8 cellular contexts compared by ENCODE assay signal in the genomic region with DNA sequence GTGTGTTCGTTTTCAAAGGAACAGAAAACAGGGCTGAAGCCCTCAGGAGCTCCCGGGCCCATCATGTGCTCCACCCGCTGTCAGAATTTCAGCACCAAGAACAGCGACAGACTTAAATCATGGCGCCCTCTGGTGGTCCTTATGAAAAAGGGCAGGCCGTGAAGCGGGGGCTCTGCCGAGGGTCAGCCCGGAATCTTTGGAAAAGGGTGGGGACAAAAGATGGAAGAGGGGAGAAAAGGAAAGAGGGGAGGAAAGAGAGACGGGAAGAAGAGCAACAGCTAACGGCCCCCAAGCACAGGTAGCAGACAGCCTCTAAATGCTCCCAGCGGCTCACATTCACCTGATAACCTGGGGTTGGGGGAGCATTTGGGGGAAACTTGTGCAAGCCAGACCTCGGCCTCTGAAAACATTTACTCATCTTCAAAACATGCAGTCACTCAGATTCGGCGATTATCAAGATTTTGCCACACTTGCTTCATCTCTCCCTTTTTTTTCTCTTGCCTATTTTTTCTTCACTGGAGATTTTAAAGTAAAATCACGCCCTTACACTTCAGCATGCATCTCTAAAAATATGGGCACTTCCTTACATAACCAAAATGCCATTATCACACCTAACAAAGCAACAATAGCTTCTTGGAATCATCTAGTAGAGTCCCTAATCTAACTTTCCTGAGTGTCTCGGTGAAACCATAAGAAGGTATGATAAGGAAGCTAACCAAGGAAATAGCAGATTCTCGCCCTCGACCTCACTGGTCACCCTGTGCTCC. TPM values are rescaled to one million over a fixed set of nuclear protein-coding genes. Genes with fewer than 3 reads are reported as not detected.
DNase-seq lines count a peak whose midpoint lies in the region; TF ChIP-seq lines count a peak whose summit lies in the region.

No MANE protein-coding gene starts in this region.

- no peak overlapping the region for H2AFZ ChIP-seq in OCI-LY1 (ENCODE audit: low read length)

- H4K20me1 ChIP-seq in OCI-LY1 (ENCODE audit: insufficient read depth, low read length) = no peaks in the 10 kb centered on the region

- DNase-seq in DMS79 treated with DMSO at 0.1 percent for 48 hours (lab: John Stamatoyannopoulos, UW) (peak; percentile 29), HK-2 (ENCODE audit: unreplicated experiment) (peak; percentile 46), activated T-helper 1 cell treated with Interleukin-2 at 50 U/mL for 16 hours (ENCODE audit: low read depth) (peak; percentile 12), fibroblast of the conjunctiva (ENCODE audit: low read depth) (peak; percentile 50), ovary (peak in 2 of 5 donors; percentile 33 to 51), vagina (ENCODE audit: extremely low spot score in 2 of 2) (no peak), 8988T (no peak)

- no peaks in the 10 kb centered on the region for H3K9me3 ChIP-seq in OCI-LY1 (ENCODE audit: low read length)
- H3K9me3 ChIP-seq in ovary = no peaks in the 10 kb centered on the region
- H3K9me3 ChIP-seq in vagina = no peaks in the 10 kb centered on the region

- TF ChIP-seq CTCF in OCI-LY1 (IDR thresholded peaks at IDR 0.05; ENCODE audit: low read length) = peak; percentile 70
- TF ChIP-seq CTCF in ovary (IDR thresholded peaks at IDR 0.05) = peak; percentile 15 to 36 (median 19)
- peak in 2 of 3 experiments; percentile 64 to 80 for TF ChIP-seq CTCF in vagina (IDR thresholded peaks at IDR 0.05)

- H3K4me1 ChIP-seq in OCI-LY1 (ENCODE audit: insufficient read depth, low read length, severe bottlenecking) (no peaks in the 10 kb centered on the region), ovary (ENCODE audit: insufficient read depth) (no peaks in the 10 kb centered on the region), vagina (no peaks in the 10 kb centered on the region)

- TF ChIP-seq EP300 in ovary (IDR thresholded peaks at IDR 0.05) = no peak

- H3K36me3 ChIP-seq in OCI-LY1 (ENCODE audit: insufficient read depth, low read length) (no peaks in the 10 kb centered on the region), ovary (no peaks in the 10 kb centered on the region), vagina (no peaks in the 10 kb centered on the region)

- no peaks in the 10 kb centered on the region for H3K79me2 ChIP-seq in OCI-LY1 (ENCODE audit: insufficient read depth, low read length)

- H3K4me2 ChIP-seq in OCI-LY1 (ENCODE audit: low read length) = no peak overlapping the region

- no peaks in the 10 kb centered on the region for H3F3A ChIP-seq in OCI-LY1 (ENCODE audit: insufficient read depth, low read length)

- H3K27ac ChIP-seq in OCI-LY1 (ENCODE audit: low read depth, low read length, poor library complexity, severe bottlenecking) (no peak overlapping the region), ovary (no peak overlapping the region), vagina (no peak overlapping the region)

- no peak overlapping the region for H3K9ac ChIP-seq in OCI-LY1 (ENCODE audit: low read length)

- no peaks in the 10 kb centered on the region; the same call in 1 of the 2 replicates for H3K27me3 ChIP-seq in OCI-LY1 (ENCODE audit: insufficient read depth, low read length)
- no peaks in the 10 kb centered on the region for H3K27me3 ChIP-seq in ovary
- H3K27me3 ChIP-seq in vagina = no peaks in the 10 kb centered on the region

- H3K9me2 ChIP-seq in OCI-LY1 (ENCODE audit: low read depth, low read length) = no peaks in the 10 kb centered on the region

- intact Hi-C loops in ovary (cut with DNase I) = loop anchor here (5.0 to 10.0 kb wide), 4 partner anchors 212 to 300 kb away; no protein-coding TSS in a partner anchor
- intact Hi-C loops in vagina (cut with DNase I) = no loop called here

- TF ChIP-seq POLR2A in ovary (IDR thresholded peaks at IDR 0.05) (no peak), vagina (IDR thresholded peaks at IDR 0.05) (no peak)

- H3K4me3 ChIP-seq in OCI-LY1 (ENCODE audit: low read depth, low read length, poor library complexity, severe bottlenecking) (no peak overlapping the region), ovary (no peak overlapping the region), vagina (no peak overlapping the region)

- 22 to 25% (median 23%) methylated on average over 19 of the region's 19 CpGs for WGBS in ovary, 3 donors

RNA-seq across cellular contexts. Expression of gene MAN2B2, which starts 28.1 kb away (rescaled TPM):
- total RNA-seq in ovary (10 to 100 TPM; 19.1 to 49.2 (median 40.4) TPM), vagina (26.3 TPM)
- 10 to 100 TPM; 26.8 to 27.1 TPM for polyA plus RNA-seq in ovary

Comparison
In these comparisons a context has a peak if more than half of its experiments do, and no peak if none do; other contexts are left out.
1. DNase-seq: peak in DMS79 treated with DMSO at 0.1 percent for 48 hours (single experiment), HK-2 (single experiment), activated T-helper 1 cell treated with Interleukin-2 at 50 U/mL for 16 hours (single experiment) and fibroblast of the conjunctiva (single experiment); none in vagina (0 of 2) and 8988T (single experiment).
2. CTCF ChIP-seq: peak in every context shown above with its lines; median percentile 72 in vagina; 70 in OCI-LY1; 19 in ovary.